ENCODE assay signal across 8 cellular contexts in genomic region chr10:71314028-71314693, GRCh38. TPM values are rescaled to one million over a fixed set of nuclear protein-coding genes. Genes with fewer than 3 reads are reported as not detected.
DNase-seq lines count a peak whose midpoint lies in the region; ATAC-seq and TF ChIP-seq lines count a peak whose summit lies in the region.

No MANE protein-coding gene starts in this region.

- H3K27me3 ChIP-seq in cardiac muscle cell: no peaks in the 10 kb centered on the region
- H3K27me3 ChIP-seq in psoas muscle (ENCODE audit: insufficient read depth in 3 of 3, low read length in 2 of 3): no peaks in the 10 kb centered on the region

- H3K27ac ChIP-seq in cardiac muscle cell: no peak overlapping the region
- H3K27ac ChIP-seq in psoas muscle: no peak overlapping the region

- H3K4me3 ChIP-seq in AG10803 (ENCODE audit: low read length): 0 out of 2 replicates have a peak overlapping the region, but pooled peaks have one; percentile 27
- peak overlapping the region; percentile 7 for H3K4me3 ChIP-seq in cardiac muscle cell
- H3K4me3 ChIP-seq in psoas muscle: peak overlapping the region; percentile 7

- 3 to 5% (median 3%) methylated on average over 20 to 21 of the region's 21 CpGs for WGBS in psoas muscle, 3 donors

- H3K4me1 ChIP-seq in cardiac muscle cell (ENCODE audit: low read depth): no peaks in the 10 kb centered on the region
- peaks cover 10% of the 10 kb centered on the region for H3K4me1 ChIP-seq in psoas muscle

- H3K9me3 ChIP-seq in cardiac muscle cell (ENCODE audit: low read depth): no peaks in the 10 kb centered on the region
- no peaks in the 10 kb centered on the region for H3K9me3 ChIP-seq in psoas muscle

- no peaks in the 10 kb centered on the region for H3K9me3 Mint-ChIP-seq in activated naive CD4-positive, alpha-beta T cell treated with anti-CD3 and anti-CD28 coated beads for 36 hours

- H3K27ac Mint-ChIP-seq in activated naive CD4-positive, alpha-beta T cell treated with anti-CD3 and anti-CD28 coated beads for 36 hours: no peak overlapping the region

- peak; percentile 34 for DNase-seq in AG10803 (ENCODE audit: low read depth)
- DNase-seq in GM20000 (ENCODE audit: low spot score): peak; percentile 84
- DNase-seq in RPMI8226: peak; percentile 35
- peak; percentile 62 for DNase-seq in activated naive CD4-positive, alpha-beta T cell treated with anti-CD3 and anti-CD28 coated beads for 36 hours
- DNase-seq in cardiac muscle cell (ENCODE audit: low read depth in 1 of 2, low spot score in 1 of 2): peak; percentile 71 to 74
- DNase-seq in psoas muscle: peak; percentile 60 to 73

- no peaks in the 10 kb centered on the region for H3K36me3 Mint-ChIP-seq in activated naive CD4-positive, alpha-beta T cell treated with anti-CD3 and anti-CD28 coated beads for 36 hours (ENCODE audit: low read depth)

- no peak overlapping the region for H3K4me3 Mint-ChIP-seq in activated naive CD4-positive, alpha-beta T cell treated with anti-CD3 and anti-CD28 coated beads for 36 hours

- TF ChIP-seq CTCF in AG10803 (conservative IDR thresholded peaks at IDR 0.05; ENCODE audit: low read length) (peak; percentile 74), GM20000 (IDR thresholded peaks at IDR 0.05; ENCODE audit: extremely low read depth, missing control alignments) (peak; percentile 77), cardiac muscle cell (IDR thresholded peaks at IDR 0.05; ENCODE audit: low read depth, low read length) (peak; percentile 75), psoas muscle (IDR thresholded peaks at IDR 0.05) (peak; percentile 91)

- intact Hi-C loops in activated naive CD4-positive, alpha-beta T cell treated with anti-CD3 and anti-CD28 coated beads for 36 hours (cut with micrococcal nuclease): loop anchor here (1.0 to 2.0 kb wide), 4 partner anchors 256 to 499 kb away; no protein-coding TSS in a partner anchor
- intact Hi-C loops in psoas muscle (cut with DNase I): loop anchor here in 1 of 2 donors (2.0 to 10.0 kb wide), 4 partner anchors 257 to 1031 kb away; no protein-coding TSS in a partner anchor

- ATAC-seq in psoas muscle (peak; percentile 66 to 81 (median 73)), GM18873 (IDR thresholded peaks at IDR 0.05; ENCODE audit: low FRiP score, unreplicated experiment) (no peak), GM18502 (IDR thresholded peaks at IDR 0.05; ENCODE audit: poor library complexity, unreplicated experiment) (no peak)

- peaks cover 5% of the 10 kb centered on the region for H3K27me3 Mint-ChIP-seq in activated naive CD4-positive, alpha-beta T cell treated with anti-CD3 and anti-CD28 coated beads for 36 hours (ENCODE audit: low read depth)

- H3K36me3 ChIP-seq in cardiac muscle cell: no peaks in the 10 kb centered on the region
- H3K36me3 ChIP-seq in psoas muscle (ENCODE audit: insufficient read depth in 1 of 2, low read depth in 1 of 2): no peaks in the 10 kb centered on the region

- CTCF ChIA-PET in activated naive CD4-positive, alpha-beta T cell treated with anti-CD3 and anti-CD28 coated beads for 36 hours (lab: Charles Lee): interaction anchor here (0.7 to 4.1 kb wide), 21 partner anchors 9 to 498 kb away, joined by 3 to 28 read pairs (median 3); no protein-coding TSS in a partner anchor

- peaks cover 18% of the 10 kb centered on the region for H3K4me1 Mint-ChIP-seq in activated naive CD4-positive, alpha-beta T cell treated with anti-CD3 and anti-CD28 coated beads for 36 hours (ENCODE audit: low read depth)

RNA-seq across cellular contexts. Expression of gene SLC29A3, which starts 4.9 kb away (rescaled TPM):
- 1 to 10 TPM; 1.2 to 1.5 TPM for total RNA-seq in activated naive CD4-positive, alpha-beta T cell treated with anti-CD3 and anti-CD28 coated beads for 36 hours
- total RNA-seq in cardiac muscle cell (2.5 and 3.5 TPM in 2 replicates), psoas muscle (1 to 10 TPM in 3 of 4 donors, under 1 TPM in 1; 0.64 to 2.2 (median 1.3) TPM)
- polyA plus RNA-seq in cardiac muscle cell (4.0 and 5.8 TPM in 2 replicates), psoas muscle (under 1 TPM; 0.75 to 0.81 (median 0.80) TPM)

Comparison
In these comparisons a context has a peak if more than half of its experiments do, and no peak if none do; other contexts are left out.
1. DNase-seq: peak in every context shown above with its lines; median percentile 84 in GM20000; 72 in cardiac muscle cell; 66 in psoas muscle; 62 in activated naive CD4-positive, alpha-beta T cell treated with anti-CD3 and anti-CD28 coated beads for 36 hours; 35 in RPMI8226; 34 in AG10803.
2. ATAC-seq: peak in psoas muscle (4 of 4); none in GM18873 (single experiment) and GM18502 (single experiment).
3. Peak in every context shown above with its lines, with median percentiles within 50 percentile points of each other: H3K4me3 ChIP-seq and CTCF ChIP-seq.